8 cellular contexts compared by ENCODE assay signal in the genomic region with DNA sequence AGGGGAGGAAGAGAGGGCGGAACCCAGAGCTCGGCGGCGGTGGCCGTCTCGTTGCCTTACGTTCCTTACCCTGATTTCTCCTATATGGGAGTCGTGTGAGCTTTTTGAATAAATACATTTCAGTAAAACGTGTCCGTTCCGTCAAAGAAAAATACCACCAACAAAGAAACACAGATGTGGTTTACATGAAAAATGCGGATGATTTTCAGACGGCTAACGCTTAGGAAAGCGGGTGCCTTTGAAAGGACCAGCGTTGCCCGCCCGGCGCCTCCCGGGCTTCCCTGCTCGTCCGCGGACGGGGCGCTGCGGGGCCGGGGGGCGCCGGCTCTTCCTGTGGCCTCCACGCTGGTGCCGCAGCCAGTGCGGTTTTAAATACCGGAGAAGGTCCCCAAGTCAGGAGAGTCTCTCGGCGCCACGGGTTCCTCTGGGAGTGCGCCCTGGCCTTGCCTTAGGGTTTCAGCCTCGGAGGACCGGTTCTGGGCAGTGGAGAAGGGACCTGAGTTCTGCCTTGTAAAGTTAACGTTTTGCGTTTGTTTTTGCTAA. TPM values are rescaled to one million over a fixed set of nuclear protein-coding genes. Genes with fewer than 3 reads are reported as not detected.
A peak's percentile ranks its signal among the peaks of the same experiment; 100 is the strongest.
DNase-seq lines count a peak whose midpoint lies in the region; ATAC-seq and TF ChIP-seq lines count a peak whose summit lies in the region.

No MANE protein-coding gene starts in this region.

- peak in 1 of 3 donors; percentile 49 for TF ChIP-seq POLR2A in body of pancreas (IDR thresholded peaks at IDR 0.05)

- peaks cover 7 to 9% of the 10 kb centered on the region in 2 donors for H3K36me3 ChIP-seq in body of pancreas (replicated peaks in 1 of 2; ENCODE audit: insufficient read depth in 1 of 2, low read depth in 2 of 2)
- peaks cover 56% of the 10 kb centered on the region for H3K36me3 ChIP-seq in iPS-20b (ENCODE audit: insufficient read depth, low read depth, low read length)
- peaks cover 41% of the 10 kb centered on the region for H3K36me3 ChIP-seq in skeletal muscle satellite cell (ENCODE audit: insufficient read depth, low read length)

- H3K27ac ChIP-seq in body of pancreas (peak overlapping the region; percentile 97 to 98 (median 98)), iPS-20b (ENCODE audit: low read length) (peak overlapping the region; percentile 62)

- DNase-seq in CD1c-positive myeloid dendritic cell (ENCODE audit: extremely low spot score) (peak; percentile 79), HT1080 (ENCODE audit: low read depth) (peak; percentile 79), SW480 (ENCODE audit: low spot score) (peak; percentile 68), body of pancreas (peak; percentile 32 to 45 (median 39)), mesenteric fat pad (ENCODE audit: low spot score) (no peak)

- intact Hi-C loops in body of pancreas (cut with DNase I): no loop called here

- peak overlapping the region; percentile 74 for H3K4me2 ChIP-seq in skeletal muscle satellite cell (ENCODE audit: low read length)

- TF ChIP-seq CTCF in body of pancreas (IDR thresholded peaks at IDR 0.05): no peak

- no peaks in the 10 kb centered on the region for H3K27me3 ChIP-seq in body of pancreas
- H3K27me3 ChIP-seq in iPS-20b (ENCODE audit: insufficient read depth, low read length): no peaks in the 10 kb centered on the region
- H3K27me3 ChIP-seq in skeletal muscle satellite cell (ENCODE audit: control insufficient read depth, insufficient read depth, low read length): no peaks in the 10 kb centered on the region

- H3K9ac ChIP-seq in iPS-20b (ENCODE audit: low read depth, low read length) (peak overlapping the region; percentile 97), skeletal muscle satellite cell (ENCODE audit: low read depth, low read length) (peak overlapping the region; percentile 90)

- H3K9me3 ChIP-seq in body of pancreas: no peaks in the 10 kb centered on the region
- no peaks in the 10 kb centered on the region for H3K9me3 ChIP-seq in iPS-20b (ENCODE audit: insufficient read depth, low read depth, low read length)
- no peaks in the 10 kb centered on the region for H3K9me3 ChIP-seq in skeletal muscle satellite cell (replicated peaks; ENCODE audit: low read length)

- H3K4me3 ChIP-seq in body of pancreas (peak overlapping the region; percentile 72 to 93), iPS-20b (ENCODE audit: low read length) (peak overlapping the region; percentile 97), skeletal muscle satellite cell (ENCODE audit: low read length) (peak overlapping the region; percentile 97)

- 0% methylated on average over 28 to 41 of the region's 41 CpGs for WGBS in body of pancreas, 2 donors

- ATAC-seq in GM19395 (IDR thresholded peaks at IDR 0.05; ENCODE audit: unreplicated experiment) (peak; percentile 57), body of pancreas (peak; percentile 10)

- H3K4me1 ChIP-seq in body of pancreas (peaks cover 34% of the 10 kb centered on the region), iPS-20b (ENCODE audit: insufficient read depth, low read length) (peaks cover 14% of the 10 kb centered on the region; the same call in 1 of the 2 replicates), skeletal muscle satellite cell (ENCODE audit: control insufficient read depth, insufficient read depth, low read length) (peaks cover 33% of the 10 kb centered on the region)

RNA-seq across cellular contexts. Expression of a gene that starts 0.8 kb away (rescaled TPM):
- 23.6 and 33.3 TPM in 2 replicates for total RNA-seq in HT1080 (2014; rRNA removed; shearing (Covaris generic))
- 21.6 and 25.9 TPM in 2 replicates for polyA plus RNA-seq in HT1080 (2015; cell fraction: cytosol; rRNA removed)
- polyA plus RNA-seq in HT1080 (2015; cell fraction: nucleus; rRNA removed): 68.4 and 76.3 TPM in 2 replicates
- total RNA-seq in body of pancreas (10 to 100 TPM; 33.9 to 35.8 TPM), mesenteric fat pad (39.6 TPM)
- total RNA-seq in skeletal muscle satellite cell (2012; rRNA removed): 9.4 and 18.5 TPM in 2 replicates

RNA-seq across cellular contexts. Expression of a gene that starts 32.1 kb away (rescaled TPM):
- 25.4 and 26.3 TPM in 2 replicates for total RNA-seq in HT1080 (2014; rRNA removed; shearing (Covaris generic))
- 48.5 and 54.1 TPM in 2 replicates for polyA plus RNA-seq in HT1080 (2015; cell fraction: cytosol; rRNA removed)
- polyA plus RNA-seq in HT1080 (2015; cell fraction: nucleus; rRNA removed): 36.2 and 38.1 TPM in 2 replicates
- 10 to 100 TPM in 1 of 2 donors, 1 to 10 TPM in 1; 5.9 to 10.6 TPM for total RNA-seq in body of pancreas
- total RNA-seq in skeletal muscle satellite cell (2012; rRNA removed): 14.4 and 19.0 TPM in 2 replicates
- 18.8 TPM for total RNA-seq in mesenteric fat pad

RNA-seq across cellular contexts. Expression of a gene that starts 47.5 kb away (rescaled TPM):
- 36.7 and 57.6 TPM in 2 replicates for total RNA-seq in HT1080 (2014; rRNA removed; shearing (Covaris generic))
- polyA plus RNA-seq in HT1080 (2015; cell fraction: cytosol; rRNA removed): 49.0 and 52.1 TPM in 2 replicates
- 147 and 161 TPM in 2 replicates for polyA plus RNA-seq in HT1080 (2015; cell fraction: nucleus; rRNA removed)
- total RNA-seq in body of pancreas (10 to 100 TPM; 46.7 to 63.9 TPM), mesenteric fat pad (70.0 TPM)
- total RNA-seq in skeletal muscle satellite cell (2012; rRNA removed): 46.6 and 55.7 TPM in 2 replicates
